15 cellular contexts compared by ENCODE assay signal in genomic region chr1:162091681-162092524, GRCh38. TPM values are rescaled to one million over a fixed set of nuclear protein-coding genes. Genes with fewer than 3 reads are reported as not detected.
A peak's percentile ranks its signal among the peaks of the same experiment; 100 is the strongest.
DNase-seq lines count a peak whose midpoint lies in the region; ATAC-seq and TF ChIP-seq lines count a peak whose summit lies in the region.
"Had no signal": no experiment of that assay in that cellular context is flagged by ENCODE, and none has a peak within 500 bp of the region (broad histone marks: within the 10 kb centered on the region; RNA-seq: fewer than 3 reads in every experiment).

No MANE protein-coding gene starts in this region.

- H3K4me3 ChIP-seq in PC-3 (ENCODE audit: low read length) (no peak overlapping the region), iPS-20b (ENCODE audit: low read length) (peak overlapping the region; percentile 47; the same call in 1 of the 2 replicates)
- H3K4me3 ChIP-seq: adrenal gland, right atrium auricular region, stomach had no signal

- H3K56ac ChIP-seq in H9 (ENCODE audit: insufficient read length, low read depth, low read length): no peak overlapping the region

- H3K4me1 ChIP-seq in H9 (ENCODE audit: insufficient read depth, low read length) (peaks cover 10% of the 10 kb centered on the region; the same call in 1 of the 2 replicates), PC-3 (ENCODE audit: insufficient read depth, low read length) (peaks cover 51% of the 10 kb centered on the region), iPS-20b (ENCODE audit: insufficient read depth, low read length) (peaks cover 24% of the 10 kb centered on the region)

- H4K20me1 ChIP-seq in H9 (ENCODE audit: control insufficient read depth, insufficient read depth, insufficient read length) (no peaks in the 10 kb centered on the region), PC-3 (ENCODE audit: low read length) (no peaks in the 10 kb centered on the region)

- no peak overlapping the region for H2BK20ac ChIP-seq in H9 (ENCODE audit: low read depth, low read length, poor library complexity, severe bottlenecking)

- H3K9me2 ChIP-seq in PC-3 (replicated peaks; ENCODE audit: low read length): no peaks in the 10 kb centered on the region

- H3K79me1 ChIP-seq in H9 (ENCODE audit: insufficient read depth, low read depth, low read length, poor library complexity, severe bottlenecking): no peaks in the 10 kb centered on the region

- no peaks in the 10 kb centered on the region for H3F3A ChIP-seq in PC-3 (ENCODE audit: low read length, unreplicated experiment)

- H4K91ac ChIP-seq in H9 (ENCODE audit: insufficient read length, low read depth, low read length): no peak overlapping the region

- CTCF ChIA-PET in PC-3 (lab: Charles Lee): interaction anchor here (0.5 kb wide), 1 partner anchor 55 kb away, joined by 6 read pairs; no protein-coding TSS in a partner anchor

- H3K27ac Mint-ChIP-seq in H9: peak overlapping the region; percentile 24 to 94 (median 92)
- H3K27ac Mint-ChIP-seq in stimulated activated memory B cell treated with anti-CD40 and anti-IgM and Interleukin-4, amounts not matched to agents 10 μg/mL and 1 μg/mL and 100 μg/mL, for 72 hours: no peak overlapping the region
- H3K27ac Mint-ChIP-seq: CD14-positive monocyte had no signal

- peaks cover 35% of the 10 kb centered on the region for H3K27me3 Mint-ChIP-seq in H9 (ENCODE audit: low read depth)
- peaks cover 7% of the 10 kb centered on the region for H3K27me3 Mint-ChIP-seq in stimulated activated memory B cell treated with anti-CD40 and anti-IgM and Interleukin-4, amounts not matched to agents 10 μg/mL and 1 μg/mL and 100 μg/mL, for 72 hours

- H3K23me2 ChIP-seq in H9 (ENCODE audit: insufficient read length, low read depth, low read length, poor library complexity, severe bottlenecking): no peaks in the 10 kb centered on the region

- no peaks in the 10 kb centered on the region for H3K9me3 ChIP-seq in H9 (ENCODE audit: control insufficient read depth, low read depth, low read length)
- no peaks in the 10 kb centered on the region for H3K9me3 ChIP-seq in PC-3 (ENCODE audit: low read length)
- H3K9me3 ChIP-seq in iPS-20b (ENCODE audit: insufficient read depth, low read depth, low read length): no peaks in the 10 kb centered on the region
- H3K9me3 ChIP-seq: stomach had no signal

- H3K36me3 ChIP-seq in PC-3 (ENCODE audit: low read depth, low read length) (no peaks in the 10 kb centered on the region), iPS-20b (ENCODE audit: insufficient read depth, low read depth, low read length) (no peaks in the 10 kb centered on the region)
- H3K36me3 ChIP-seq: adrenal gland, right atrium auricular region, stomach had no signal

- no peak overlapping the region for H2BK5ac ChIP-seq in H9 (ENCODE audit: insufficient read length, low read length)

- H3K79me2 ChIP-seq in H9 (ENCODE audit: insufficient read depth, low read length) (peaks cover 7% of the 10 kb centered on the region; the same call in 1 of the 2 replicates), PC-3 (ENCODE audit: low read length) (0 out of 2 replicates have a peak, but pooled peaks cover 5% of the 10 kb centered on the region)

- H3K36me3 Mint-ChIP-seq in H9 (ENCODE audit: insufficient read depth in 1 of 3, low read depth in 3 of 3): peaks cover 3 to 18% (median 10%) of the 10 kb centered on the region in 3 experiments; a peak in 6 of 7 replicates
- no peaks in the 10 kb centered on the region for H3K36me3 Mint-ChIP-seq in stimulated activated memory B cell treated with anti-CD40 and anti-IgM and Interleukin-4, amounts not matched to agents 10 μg/mL and 1 μg/mL and 100 μg/mL, for 72 hours
- H3K36me3 Mint-ChIP-seq: CD14-positive monocyte had no signal

- H2AFZ ChIP-seq in H9 (ENCODE audit: low read length): no peak overlapping the region
- H2AFZ ChIP-seq in PC-3 (ENCODE audit: low read length): no peak overlapping the region

- BruUV-seq in PC-3 (replicated peaks; lab: Mats Ljungman, UMichigan): no TSS peak

- peak overlapping the region; percentile 58 for H3K4me2 ChIP-seq in H9 (ENCODE audit: insufficient read depth, insufficient read length, low read length)
- peak overlapping the region; percentile 33 for H3K4me2 ChIP-seq in PC-3 (ENCODE audit: low read length)

- no peak overlapping the region for H3K23ac ChIP-seq in H9 (ENCODE audit: insufficient read length, low read depth, low read length)

- intact Hi-C loops in PC-3 (cut with micrococcal nuclease): loop anchor here (5.0 kb wide), 1 partner anchor 45 kb away; no protein-coding TSS in a partner anchor

- peak; percentile 77 for DNase-seq in H9
- DNase-seq in PC-3: peak; percentile 58
- peak; percentile 59 for DNase-seq in renal cortical epithelial cell (ENCODE audit: low read depth)
- no peak for DNase-seq in DMS53 treated with DMSO at 0.1 percent for 48 hours (lab: John Stamatoyannopoulos, UW; ENCODE audit: unreplicated experiment)
- no peak for DNase-seq in activated T-cell treated with anti-CD3 and anti-CD28 coated beads, Interleukin-2, amount 50 U/mL, for 1 hour
- DNase-seq: activated CD8-positive, alpha-beta memory T cell treated with anti-CD3 and anti-CD28 coated beads, Interleukin-2, amount 50 U/mL, for 48 hours; adrenal gland; dermis blood vessel endothelial cell; NCI-H2029 treated with DMSO at 0.1 percent for 48 hours; stomach had no signal

- no peak overlapping the region for H2AK5ac ChIP-seq in H9 (ENCODE audit: insufficient read length, low read length)

- H2BK12ac ChIP-seq in H9 (ENCODE audit: insufficient read length, low read depth, low read length): no peak overlapping the region

- peaks cover 38 to 55% of the 10 kb centered on the region in 2 experiments for H3K4me1 Mint-ChIP-seq in H9
- H3K4me1 Mint-ChIP-seq in stimulated activated memory B cell treated with anti-CD40 and anti-IgM and Interleukin-4, amounts not matched to agents 10 μg/mL and 1 μg/mL and 100 μg/mL, for 72 hours: no peaks in the 10 kb centered on the region
- H3K4me1 Mint-ChIP-seq: CD14-positive monocyte had no signal

- no peak overlapping the region for H2BK15ac ChIP-seq in H9 (ENCODE audit: low read depth, low read length)

- H3K27ac ChIP-seq in H9 (ENCODE audit: insufficient read length, low read depth, low read length) (peak overlapping the region; percentile 28), PC-3 (ENCODE audit: low read length) (no peak overlapping the region), iPS-20b (ENCODE audit: low read length) (no peak overlapping the region)
- H3K27ac ChIP-seq: adrenal gland, right atrium auricular region, stomach had no signal

- H3K18ac ChIP-seq in H9 (ENCODE audit: insufficient read length, low read depth, low read length): no peak overlapping the region

- no CpG with 5 or more reads among the region's 4 CpGs for WGBS in H9 (ENCODE audit: extremely low coverage, insufficient read length, low lambda C conversion rate)

- peak; percentile 21; the same call in 1 of the 3 replicates for TF ChIP-seq CTCF in H9 (conservative IDR thresholded peaks at IDR 0.05)
- TF ChIP-seq CTCF in PC-3 (conservative IDR thresholded peaks at IDR 0.05; ENCODE audit: low read depth, low read length): no peak

- H3K4ac ChIP-seq in H9 (ENCODE audit: low read depth, low read length): no peak overlapping the region

- ATAC-seq in PC-3 (peak; percentile 38), HG03378 (IDR thresholded peaks at IDR 0.05; ENCODE audit: unreplicated experiment) (no peak)
- ATAC-seq in stimulated activated memory B cell treated with anti-CD40 and anti-IgM and Interleukin-4, amounts not matched to agents 10 μg/mL and 1 μg/mL and 100 μg/mL, for 72 hours: no peak

- H3T11ph ChIP-seq in H9 (ENCODE audit: low read length): no peak overlapping the region

- peak overlapping the region; percentile 30 to 58 for H3K4me3 Mint-ChIP-seq in H9
- H3K4me3 Mint-ChIP-seq in stimulated activated memory B cell treated with anti-CD40 and anti-IgM and Interleukin-4, amounts not matched to agents 10 μg/mL and 1 μg/mL and 100 μg/mL, for 72 hours: no peak overlapping the region
- H3K4me3 Mint-ChIP-seq: CD14-positive monocyte had no signal

- no peak overlapping the region for H3K14ac ChIP-seq in H9 (ENCODE audit: insufficient read depth, low read length)

- H3K9ac ChIP-seq in H9 (ENCODE audit: extremely low read depth, insufficient read length, low read length): no peak overlapping the region
- H3K9ac ChIP-seq in PC-3 (ENCODE audit: low read length): no peak overlapping the region
- no peak overlapping the region; the same call in 1 of the 2 replicates for H3K9ac ChIP-seq in iPS-20b (ENCODE audit: low read depth, low read length)

- H4K5ac ChIP-seq in H9 (ENCODE audit: insufficient read length, low read depth, low read length): no peak overlapping the region

- H4K8ac ChIP-seq in H9 (replicated peaks; ENCODE audit: insufficient read length, low read depth, low read length): no peak overlapping the region

- POLR2A ChIA-PET in PC-3 (lab: Charles Lee; ENCODE audit: unreplicated experiment): no interaction called here

- H3K27me3 ChIP-seq in H9 (ENCODE audit: insufficient read depth, low read length) (no peaks in the 10 kb centered on the region; the same call in 1 of the 2 replicates), PC-3 (ENCODE audit: low read length) (no peaks in the 10 kb centered on the region), iPS-20b (ENCODE audit: insufficient read depth, low read length) (peaks cover 27% of the 10 kb centered on the region; the same call in 1 of the 2 replicates)
- H3K27me3 ChIP-seq: adrenal gland, right atrium auricular region, stomach had no signal

- H2BK120ac ChIP-seq in H9 (ENCODE audit: low read depth, low read length, poor library complexity, severe bottlenecking): no peak overlapping the region

- H3K9me3 Mint-ChIP-seq in H9: peaks cover 4 to 10% of the 10 kb centered on the region in 2 experiments
- H3K9me3 Mint-ChIP-seq in stimulated activated memory B cell treated with anti-CD40 and anti-IgM and Interleukin-4, amounts not matched to agents 10 μg/mL and 1 μg/mL and 100 μg/mL, for 72 hours: no peaks in the 10 kb centered on the region

RNA-seq across cellular contexts. Expression of gene NOS1AP, which starts 22.4 kb away (rescaled TPM):
- total RNA-seq in H9 (2021) (8.1 and 8.4 TPM in 2 replicates), PC-3 (2014; rRNA removed) (1.6 and 2.6 TPM in 2 replicates), renal cortical epithelial cell (0.99 TPM in 1 of 2 replicates, not detected in the other)

Comparison
In these comparisons a context has a peak if more than half of its experiments do, and no peak if none do; other contexts are left out.
1. DNase-seq: peak in H9 (single experiment), PC-3 (single experiment) and renal cortical epithelial cell (single experiment); none in DMS53 treated with DMSO at 0.1 percent for 48 hours (single experiment) and activated T-cell treated with anti-CD3 and anti-CD28 coated beads, Interleukin-2, amount 50 U/mL, for 1 hour (single experiment).